In genomic region chr6:52736145-52736544, GRCh38 we compare ENCODE assay signal across 1 cellular context.
A peak's percentile ranks its signal among the peaks of the same experiment; 100 is the strongest.
TF ChIP-seq lines count a peak whose summit lies in the region.

No MANE protein-coding gene starts in this region.

TF ChIP-seq in GM23338, 12 proteins besides CTCF, POLR2A, EP300 and RAD21:
- TF ChIP-seq, protein P1, sequence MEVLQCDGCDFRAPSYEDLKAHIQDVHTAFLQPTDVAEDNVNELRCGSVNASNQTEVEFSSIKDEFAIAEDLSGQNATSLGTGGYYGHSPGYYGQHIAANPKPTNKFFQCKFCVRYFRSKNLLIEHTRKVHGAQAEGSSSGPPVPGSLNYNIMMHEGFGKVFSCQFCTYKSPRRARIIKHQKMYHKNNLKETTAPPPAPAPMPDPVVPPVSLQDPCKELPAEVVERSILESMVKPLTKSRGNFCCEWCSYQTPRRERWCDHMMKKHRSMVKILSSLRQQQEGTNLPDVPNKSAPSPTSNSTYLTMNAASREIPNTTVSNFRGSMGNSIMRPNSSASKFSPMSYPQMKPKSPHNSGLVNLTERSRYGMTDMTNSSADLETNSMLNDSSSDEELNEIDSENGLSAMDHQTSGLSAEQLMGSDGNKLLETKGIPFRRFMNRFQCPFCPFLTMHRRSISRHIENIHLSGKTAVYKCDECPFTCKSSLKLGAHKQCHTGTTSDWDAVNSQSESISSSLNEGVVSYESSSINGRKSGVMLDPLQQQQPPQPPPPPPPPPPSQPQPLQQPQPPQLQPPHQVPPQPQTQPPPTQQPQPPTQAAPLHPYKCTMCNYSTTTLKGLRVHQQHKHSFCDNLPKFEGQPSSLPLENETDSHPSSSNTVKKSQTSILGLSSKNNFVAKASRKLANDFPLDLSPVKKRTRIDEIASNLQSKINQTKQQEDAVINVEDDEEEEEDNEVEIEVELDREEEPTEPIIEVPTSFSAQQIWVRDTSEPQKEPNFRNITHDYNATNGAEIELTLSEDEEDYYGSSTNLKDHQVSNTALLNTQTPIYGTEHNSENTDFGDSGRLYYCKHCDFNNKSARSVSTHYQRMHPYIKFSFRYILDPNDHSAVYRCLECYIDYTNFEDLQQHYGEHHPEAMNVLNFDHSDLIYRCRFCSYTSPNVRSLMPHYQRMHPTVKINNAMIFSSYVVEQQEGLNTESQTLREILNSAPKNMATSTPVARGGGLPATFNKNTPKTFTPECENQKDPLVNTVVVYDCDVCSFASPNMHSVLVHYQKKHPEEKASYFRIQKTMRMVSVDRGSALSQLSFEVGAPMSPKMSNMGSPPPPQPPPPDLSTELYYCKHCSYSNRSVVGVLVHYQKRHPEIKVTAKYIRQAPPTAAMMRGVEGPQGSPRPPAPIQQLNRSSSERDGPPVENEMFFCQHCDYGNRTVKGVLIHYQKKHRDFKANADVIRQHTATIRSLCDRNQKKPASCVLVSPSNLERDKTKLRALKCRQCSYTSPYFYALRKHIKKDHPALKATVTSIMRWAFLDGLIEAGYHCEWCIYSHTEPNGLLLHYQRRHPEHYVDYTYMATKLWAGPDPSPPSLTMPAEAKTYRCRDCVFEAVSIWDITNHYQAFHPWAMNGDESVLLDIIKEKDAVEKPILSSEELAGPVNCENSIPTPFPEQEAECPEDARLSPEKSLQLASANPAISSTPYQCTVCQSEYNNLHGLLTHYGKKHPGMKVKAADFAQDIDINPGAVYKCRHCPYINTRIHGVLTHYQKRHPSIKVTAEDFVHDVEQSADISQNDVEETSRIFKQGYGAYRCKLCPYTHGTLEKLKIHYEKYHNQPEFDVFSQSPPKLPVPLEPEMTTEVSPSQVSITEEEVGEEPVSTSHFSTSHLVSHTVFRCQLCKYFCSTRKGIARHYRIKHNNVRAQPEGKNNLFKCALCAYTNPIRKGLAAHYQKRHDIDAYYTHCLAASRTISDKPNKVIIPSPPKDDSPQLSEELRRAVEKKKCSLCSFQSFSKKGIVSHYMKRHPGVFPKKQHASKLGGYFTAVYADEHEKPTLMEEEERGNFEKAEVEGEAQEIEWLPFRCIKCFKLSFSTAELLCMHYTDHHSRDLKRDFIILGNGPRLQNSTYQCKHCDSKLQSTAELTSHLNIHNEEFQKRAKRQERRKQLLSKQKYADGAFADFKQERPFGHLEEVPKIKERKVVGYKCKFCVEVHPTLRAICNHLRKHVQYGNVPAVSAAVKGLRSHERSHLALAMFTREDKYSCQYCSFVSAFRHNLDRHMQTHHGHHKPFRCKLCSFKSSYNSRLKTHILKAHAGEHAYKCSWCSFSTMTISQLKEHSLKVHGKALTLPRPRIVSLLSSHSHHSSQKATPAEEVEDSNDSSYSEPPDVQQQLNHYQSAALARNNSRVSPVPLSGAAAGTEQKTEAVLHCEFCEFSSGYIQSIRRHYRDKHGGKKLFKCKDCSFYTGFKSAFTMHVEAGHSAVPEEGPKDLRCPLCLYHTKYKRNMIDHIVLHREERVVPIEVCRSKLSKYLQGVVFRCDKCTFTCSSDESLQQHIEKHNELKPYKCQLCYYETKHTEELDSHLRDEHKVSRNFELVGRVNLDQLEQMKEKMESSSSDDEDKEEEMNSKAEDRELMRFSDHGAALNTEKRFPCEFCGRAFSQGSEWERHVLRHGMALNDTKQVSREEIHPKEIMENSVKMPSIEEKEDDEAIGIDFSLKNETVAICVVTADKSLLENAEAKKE (CRISPR knock-in tag; IDR thresholded peaks at IDR 0.05) = peak; percentile 56; the same call in 1 of the 2 replicates
- no peak for TF ChIP-seq EZH2 (IDR thresholded peaks at IDR 0.05; ENCODE audit: low read depth, unreplicated experiment)
